In the genomic region with DNA sequence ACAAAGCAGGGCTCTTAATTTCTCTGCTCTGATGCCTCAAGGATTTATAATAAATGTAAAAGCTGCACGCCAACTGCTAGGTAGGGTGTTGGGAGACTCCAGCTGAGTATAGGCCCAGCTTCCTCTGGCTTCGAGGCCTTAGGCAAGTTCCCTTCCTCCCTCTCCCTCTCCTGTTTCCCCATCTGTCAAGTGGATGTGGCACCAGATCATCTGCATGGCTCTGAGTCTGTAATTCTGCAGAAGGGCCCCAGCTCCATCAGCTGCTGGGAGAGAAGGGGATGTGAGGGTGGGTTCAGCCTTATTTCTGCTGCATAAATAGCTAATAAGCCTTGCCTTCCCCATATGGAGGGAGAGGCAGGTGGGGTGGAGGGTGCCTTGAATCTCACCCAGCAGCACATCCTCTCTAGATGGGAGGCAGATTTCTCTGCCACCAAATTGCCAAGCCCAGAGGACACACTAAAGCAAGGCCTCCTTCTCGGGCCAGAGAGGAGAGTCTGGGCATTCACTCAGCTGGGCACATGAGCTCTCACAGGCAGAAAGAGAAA, we compare ENCODE assay signal across 11 cellular contexts.
"Had no signal": no experiment of that assay in that cellular context is flagged by ENCODE, and none has a peak within 500 bp of the region (broad histone marks: within the 10 kb centered on the region; RNA-seq: fewer than 3 reads in every experiment).

No MANE protein-coding gene starts in this region.

- H2AFZ ChIP-seq: neural progenitor cell had no signal

- H3K9ac ChIP-seq: neural progenitor cell had no signal

- H3K4me1 ChIP-seq: breast epithelium had no signal

- H3K27ac ChIP-seq: breast epithelium, left ventricle myocardium inferior, neural progenitor cell, tibial artery had no signal

- H3K4me3 ChIP-seq: breast epithelium, left ventricle myocardium inferior, neural progenitor cell, tibial artery had no signal

- DNase-seq: activated CD4-positive, alpha-beta T cell treated with anti-CD3 and anti-CD28 coated beads for 48 hours; activated CD8-positive, alpha-beta T cell treated with anti-CD3 and anti-CD28 coated beads, Interleukin-2, amount 10 ng/mL, durations not matched to agents 7 days and 5 days; activated naive CD8-positive, alpha-beta T cell treated with anti-CD3 and anti-CD28 coated beads, Interleukin-2, amount 10 ng/mL, durations not matched to agents 7 days and 5 days; anterior cingulate cortex; foreskin melanocyte; left ventricle myocardium inferior; small intestine; tibial artery had no signal

- H3K36me3 Mint-ChIP-seq: neural progenitor cell had no signal

- ATAC-seq: activated CD8-positive, alpha-beta T cell treated with anti-CD3 and anti-CD28 coated beads, Interleukin-2, amount 10 ng/mL, durations not matched to agents 7 days and 5 days had no signal

- H3K4me3 Mint-ChIP-seq: activated CD8-positive, alpha-beta T cell treated with anti-CD3 and anti-CD28 coated beads, Interleukin-2, amount 10 ng/mL, durations not matched to agents 7 days and 5 days; activated naive CD8-positive, alpha-beta T cell treated with anti-CD3 and anti-CD28 coated beads, Interleukin-2, amount 10 ng/mL, durations not matched to agents 7 days and 5 days; memory B cell; neural progenitor cell had no signal

- H3K27me3 ChIP-seq: breast epithelium, tibial artery had no signal

- H3K4me2 ChIP-seq: neural progenitor cell had no signal

- H3K9me3 ChIP-seq: breast epithelium, left ventricle myocardium inferior, tibial artery had no signal

- H3K36me3 ChIP-seq: breast epithelium, left ventricle myocardium inferior, neural progenitor cell had no signal

- H3K27ac Mint-ChIP-seq: activated CD8-positive, alpha-beta T cell treated with anti-CD3 and anti-CD28 coated beads, Interleukin-2, amount 10 ng/mL, durations not matched to agents 7 days and 5 days; activated naive CD8-positive, alpha-beta T cell treated with anti-CD3 and anti-CD28 coated beads, Interleukin-2, amount 10 ng/mL, durations not matched to agents 7 days and 5 days; memory B cell; neural progenitor cell had no signal

- H3K9me3 Mint-ChIP-seq: activated naive CD8-positive, alpha-beta T cell treated with anti-CD3 and anti-CD28 coated beads, Interleukin-2, amount 10 ng/mL, durations not matched to agents 7 days and 5 days; memory B cell; neural progenitor cell had no signal
